9 cellular contexts compared by ENCODE assay signal in genomic region chr3:98930413-98930812, GRCh38. TPM values are rescaled to one million over a fixed set of nuclear protein-coding genes. Genes with fewer than 3 reads are reported as not detected.
"Had no signal": no experiment of that assay in that cellular context is flagged by ENCODE, and none has a peak within 500 bp of the region (broad histone marks: within the 10 kb centered on the region; RNA-seq: fewer than 3 reads in every experiment).

No MANE protein-coding gene starts in this region.

- H3K27ac ChIP-seq: HL-60, KMS-11 had no signal

- H2AFZ ChIP-seq: GM23338 had no signal

- ATAC-seq: GM23338, HepG2 had no signal

- H3K4me3 ChIP-seq: GM23338 had no signal

- H3K27ac Mint-ChIP-seq: GM23338, H9 had no signal

- H3K27me3 Mint-ChIP-seq: IgD-negative memory B cell had no signal

- H3K9ac ChIP-seq: KMS-11 had no signal

- H3K4me2 ChIP-seq: GM23338, KMS-11 had no signal

- H3K4me1 Mint-ChIP-seq: GM23338, IgD-negative memory B cell had no signal

- DNase-seq: H9, HCEC 1CT, KBM-7 had no signal

- FAIRE-seq: H1, HepG2 had no signal

- H3K4me3 Mint-ChIP-seq: GM23338, H9 had no signal

RNA-seq across cellular contexts. Expression of gene DCBLD2, which starts 28.9 kb away (rescaled TPM):
- polyA plus RNA-seq: IgD-negative memory B cell had no signal
